Comparison of ENCODE assay signal across 3 cellular contexts in genomic region chr2:97106878-97107277, GRCh38. TPM values are rescaled to one million over a fixed set of nuclear protein-coding genes. Genes with fewer than 3 reads are reported as not detected.
A peak's percentile ranks its signal among the peaks of the same experiment; 100 is the strongest.
DNase-seq lines count a peak whose midpoint lies in the region; ATAC-seq, FAIRE-seq and TF ChIP-seq lines count a peak whose summit lies in the region.
"Not testable (repeated sequence)": the region's sequence is repeated elsewhere in the genome, so short reads cannot be mapped to it uniquely, and the experiment has no call there.

No MANE protein-coding gene starts in this region.

- not testable (repeated sequence) for H3K36me3 ChIP-seq in HEK293 (ENCODE audit: control insufficient read depth in 2 of 2, insufficient read depth in 1 of 2, low read length in 2 of 2); K562 (ENCODE audit: control insufficient read depth, insufficient read depth, low read length)

- not testable (repeated sequence) for H4K20me1 ChIP-seq in K562 (replicated peaks; ENCODE audit: control insufficient read depth, insufficient read depth, low read length)

- H3K27ac ChIP-seq in HEK293 (ENCODE audit: extremely low read depth, low read depth, low read length); K562 (ENCODE audit: extremely low read depth, low read depth, low read length): not testable (repeated sequence)

- H3K9ac ChIP-seq in K562 (ENCODE audit: insufficient read depth in 1 of 2, low read depth in 2 of 2, low read length in 2 of 2) = not testable (repeated sequence)

- BruUV-seq in K562 (replicated peaks; lab: Mats Ljungman, UMichigan) = not testable (repeated sequence)

- WGBS in K562 (ENCODE audit: insufficient coverage, low coverage, missing lambda C conversion rate) = 0% methylated on average over 1 of the region's 2 CpGs

- in situ Hi-C loops in K562 (cut with MboI) = loop anchor here (10.0 to 25.0 kb wide), 2 partner anchors 112 to 245 kb away; partner anchors contain the start of genes ANKRD39 and SEMA4C

- not testable (repeated sequence) for H3K4me2 ChIP-seq in K562 (ENCODE audit: insufficient read depth, low read length)

- H3K9me3 ChIP-seq in HEK293 (ENCODE audit: control insufficient read depth, insufficient read depth, low read depth, low read length); K562 (replicated peaks; ENCODE audit: control insufficient read depth, insufficient read depth, low read depth, low read length): not testable (repeated sequence)

- not testable (repeated sequence) for H2AFZ ChIP-seq in K562 (ENCODE audit: low read depth, low read length)

- H3K4me3 ChIP-seq in HEK293 (ENCODE audit: low read depth, low read length); K562: not testable (repeated sequence)

- not testable (repeated sequence) for TF ChIP-seq POLR2A in K562 (conservative IDR thresholded peaks at IDR 0.05)

- not testable (repeated sequence) for FAIRE-seq in K562 (lab: Jason Lieb, UNC)

- DNase-seq in K562 (ENCODE audit: extremely low read depth in 1 of 4, low spot score in 3 of 4) = not testable (repeated sequence)
- peak; percentile 3 for DNase-seq in middle frontal gyrus (ENCODE audit: extremely low spot score, low spot score)

- not testable (repeated sequence) for H3K4me1 ChIP-seq in HEK293 (ENCODE audit: control insufficient read depth, insufficient read depth, low read length); K562 (replicated peaks in 1 of 2; ENCODE audit: control insufficient read depth in 2 of 2, insufficient read depth in 2 of 2, low read length in 2 of 2)

- intact Hi-C loops in K562 (cut with micrococcal nuclease) = not testable (repeated sequence)

- not testable (repeated sequence) for ATAC-seq in K562

- not testable (repeated sequence) for H3K27me3 ChIP-seq in K562 (ENCODE audit: control insufficient read depth in 2 of 2, insufficient read depth in 2 of 2, low read length in 2 of 2)

- H3K79me2 ChIP-seq in K562 (ENCODE audit: control insufficient read depth, insufficient read depth, low read length) = not testable (repeated sequence)

- not testable (repeated sequence) for TF ChIP-seq RAD21 in K562 (CRISPR knock-in tag; conservative IDR thresholded peaks at IDR 0.05 in 1 of 2, IDR thresholded peaks at IDR 0.05 in 1 of 2)

- TF ChIP-seq CTCF in HEK293 (tag by site-specific recombination; IDR thresholded peaks at IDR 0.05); K562 (IDR thresholded peaks at IDR 0.05 in 2 of 3, conservative IDR thresholded peaks at IDR 0.05 in 1 of 3; ENCODE audit: insufficient read depth in 2 of 3, low read depth in 1 of 3, low read length in 3 of 3): not testable (repeated sequence)

- CTCF ChIA-PET in HEK293 (lab: Yijun Ruan, JAX); K562 (lab: Yijun Ruan, JAX; ENCODE audit: low intra/inter-chr PET ratio): not testable (repeated sequence)

- POLR2A ChIA-PET in HEK293 (lab: Yijun Ruan, JAX); K562 (lab: Yijun Ruan, JAX): not testable (repeated sequence)

- H3K9me1 ChIP-seq in K562 (ENCODE audit: control insufficient read depth, insufficient read depth, low read length) = not testable (repeated sequence)

- not testable (repeated sequence) for TF ChIP-seq EP300 in K562 (IDR thresholded peaks at IDR 0.05; ENCODE audit: low read length)

TF ChIP-seq in HEK293, 187 proteins besides CTCF, POLR2A, EP300 and RAD21:
- TF ChIP-seq ZNF146 (tag by site-specific recombination; IDR thresholded peaks at IDR 0.05) = peak; percentile 61; the same call in 1 of the 2 replicates

TF ChIP-seq in K562, 482 proteins besides CTCF, POLR2A, EP300 and RAD21:
- TF ChIP-seq BCOR (IDR thresholded peaks at IDR 0.05) = peak; percentile 38; the same call in 1 of the 2 replicates
- peak; percentile 79 for TF ChIP-seq ZNF146 (CRISPR knock-in tag; IDR thresholded peaks at IDR 0.05; ENCODE audit: unreplicated experiment)

RNA-seq across cellular contexts. Expression of gene ANKRD36, which starts 6.1 kb away (rescaled TPM):
- 108 and 226 TPM in 2 replicates for total RNA-seq in K562 (2011; cell fraction: chromatin; rRNA removed; ENCODE audit: low replicate concordance)
- 52.2 and 62.4 TPM in 2 replicates for total RNA-seq in K562 (2011; cell fraction: nucleolus; rRNA removed)
- 82.4 and 83.8 TPM in 2 replicates for total RNA-seq in K562 (2011; cell fraction: nucleoplasm; rRNA removed)
- total RNA-seq in K562 (2014; rRNA removed) (25.3 and 27.3 TPM in 2 replicates), K562 (2014; rRNA removed; fragmentation: Illumina TruSeq; extraction: Trizol) (21.8 and 25.5 TPM in 2 replicates), K562 (2015; rRNA removed; fragmentation: Illumina TruSeq; extraction: Trizol) (26.7 and 29.1 TPM in 2 replicates), K562 (2021) (15.7 and 19.0 TPM in 2 replicates)
- polyA plus RNA-seq in K562 (2011; rRNA removed) (11.4 and 12.9 TPM in 2 replicates), K562 (2014; fragmentation: Illumina TruSeq; extraction: Trizol) (7.6 and 8.1 TPM in 2 replicates), K562 (2014; fragmentation: Nextera tagmentation; extraction: Ambion mirVana) (1 to 10 TPM; 8.0 to 9.6 TPM), K562 (2014; rRNA removed) (11.2 and 15.4 TPM in 2 replicates)
- 1.8 and 2.2 TPM in 2 replicates for polyA plus RNA-seq in K562 (2011; cell fraction: cytosol; rRNA removed)
- polyA plus RNA-seq in K562 (2011; cell fraction: nucleus; rRNA removed) = 67.9 and 78.2 TPM in 2 replicates
- polyA plus RNA-seq in K562 (2012) = 5.0 and 6.8 TPM in 2 replicates
- polyA minus RNA-seq in K562 (2011; rRNA and poly(A)+ RNA removed) = 69.6 and 95.4 TPM in 2 replicates
- 3.4 and 4.1 TPM in 2 replicates for polyA minus RNA-seq in K562 (2011; cell fraction: cytosol; rRNA and poly(A)+ RNA removed)
- 172 and 270 TPM in 2 replicates for polyA minus RNA-seq in K562 (2011; cell fraction: nucleus; rRNA and poly(A)+ RNA removed)

RNA-seq across cellular contexts. Expression of gene FAHD2B, which starts 12.2 kb away (rescaled TPM):
- total RNA-seq in K562 (2011; cell fraction: chromatin; rRNA removed; ENCODE audit: low replicate concordance) = 32.3 and 58.4 TPM in 2 replicates
- 39.3 and 50.0 TPM in 2 replicates for total RNA-seq in K562 (2011; cell fraction: nucleolus; rRNA removed)
- 42.0 and 62.4 TPM in 2 replicates for total RNA-seq in K562 (2011; cell fraction: nucleoplasm; rRNA removed)
- total RNA-seq in K562 (2014; rRNA removed) (26.6 and 33.1 TPM in 2 replicates), K562 (2014; rRNA removed; fragmentation: Illumina TruSeq; extraction: Trizol) (23.3 and 27.5 TPM in 2 replicates), K562 (2015; rRNA removed; fragmentation: Illumina TruSeq; extraction: Trizol) (26.1 and 29.7 TPM in 2 replicates), K562 (2021) (32.9 and 35.0 TPM in 2 replicates)
- polyA plus RNA-seq in K562 (2011; rRNA removed) (18.9 and 23.8 TPM in 2 replicates), K562 (2014; fragmentation: Illumina TruSeq; extraction: Trizol) (35.1 and 36.6 TPM in 2 replicates), K562 (2014; fragmentation: Nextera tagmentation; extraction: Ambion mirVana) (1 to 10 TPM; 4.7 to 8.7 TPM), K562 (2014; rRNA removed) (22.7 and 23.8 TPM in 2 replicates)
- polyA plus RNA-seq in K562 (2011; cell fraction: cytosol; rRNA removed) = 22.2 and 27.3 TPM in 2 replicates
- 77.1 and 85.2 TPM in 2 replicates for polyA plus RNA-seq in K562 (2011; cell fraction: nucleus; rRNA removed)
- 24.0 and 51.0 TPM in 2 replicates for polyA plus RNA-seq in K562 (2012)
- polyA minus RNA-seq in K562 (2011; rRNA and poly(A)+ RNA removed) = 15.6 and 20.2 TPM in 2 replicates
- 14.6 and 16.6 TPM in 2 replicates for polyA minus RNA-seq in K562 (2011; cell fraction: cytosol; rRNA and poly(A)+ RNA removed)
- 23.6 and 27.8 TPM in 2 replicates for polyA minus RNA-seq in K562 (2011; cell fraction: nucleus; rRNA and poly(A)+ RNA removed)
